In genomic region chr11:46050065-46050464, GRCh38 we compare ENCODE assay signal across 9 cellular contexts.
DNase-seq lines count a peak whose midpoint lies in the region; ATAC-seq and TF ChIP-seq lines count a peak whose summit lies in the region.
"Had no signal": no experiment of that assay in that cellular context is flagged by ENCODE, and none has a peak within 500 bp of the region (broad histone marks: within the 10 kb centered on the region; RNA-seq: fewer than 3 reads in every experiment).

No MANE protein-coding gene starts in this region.

- peak overlapping the region; percentile 48 to 54 for H3K27ac ChIP-seq in SK-N-SH (ENCODE audit: low read depth in 2 of 2, low read length in 1 of 2)
- peak overlapping the region in 8 of 12 donors; percentile 18 to 62 (median 30) for H3K27ac ChIP-seq in heart left ventricle
- peak overlapping the region; percentile 90 for H3K27ac ChIP-seq in trophoblast cell (ENCODE audit: low read depth, low read length)
- H3K27ac ChIP-seq: tibial artery had no signal

- POLR2A ChIA-PET in SK-N-SH (lab: Yijun Ruan, JAX), result no interaction called here

- H3K4me3 ChIP-seq in SK-N-SH (ENCODE audit: low read depth in 2 of 2, low read length in 1 of 2) (no peak overlapping the region), heart left ventricle (no peak overlapping the region), trophoblast cell (ENCODE audit: low read depth, low read length) (no peak overlapping the region)
- H3K4me3 ChIP-seq: tibial artery had no signal

- H3K9me3 ChIP-seq in SK-N-SH (no peaks in the 10 kb centered on the region), heart left ventricle (no peaks in the 10 kb centered on the region), trophoblast cell (ENCODE audit: insufficient read depth, low read depth, low read length) (no peaks in the 10 kb centered on the region)
- H3K9me3 ChIP-seq: tibial artery had no signal

- H3K9me2 ChIP-seq in SK-N-SH, result no peaks in the 10 kb centered on the region

- peaks cover 5% of the 10 kb centered on the region for H3K79me1 ChIP-seq in trophoblast cell (ENCODE audit: low read length)

- H4K91ac ChIP-seq in trophoblast cell (ENCODE audit: low read depth, low read length), result no peak overlapping the region

- H2BK5ac ChIP-seq in trophoblast cell (ENCODE audit: low read depth, low read length, poor library complexity), result no peak overlapping the region

- CTCF ChIA-PET in SK-N-SH (lab: Yijun Ruan, JAX), result interaction anchor here (1.0 to 1.3 kb wide), 2 partner anchors 10 to 85 kb away, joined by 3 read pairs; no protein-coding TSS in a partner anchor

- no peak overlapping the region for H3K14ac ChIP-seq in trophoblast cell (ENCODE audit: low read length)

- no peak overlapping the region for H2BK12ac ChIP-seq in trophoblast cell (ENCODE audit: low read length)

- WGBS in SK-N-SH (ENCODE audit: low lambda C conversion rate), result 61% methylated on average over 4 of the region's 4 CpGs
- WGBS in heart left ventricle, 4 donors, result 10 to 21% (median 17%) methylated on average over 4 of the region's 4 CpGs
- no CpG with 5 or more reads among the region's 4 CpGs for WGBS in trophoblast cell (ENCODE audit: extremely low coverage, insufficient coverage, insufficient read length)

- no peak overlapping the region for H3K18ac ChIP-seq in trophoblast cell (ENCODE audit: low read length)

- H3K27me3 ChIP-seq in SK-N-SH (ENCODE audit: insufficient read depth), result no peaks in the 10 kb centered on the region
- H3K27me3 ChIP-seq in heart left ventricle, result no peaks in the 10 kb centered on the region
- H3K27me3 ChIP-seq in trophoblast cell (ENCODE audit: insufficient read depth, low read length), result no peaks in the 10 kb centered on the region
- H3K27me3 ChIP-seq: tibial artery had no signal

- no peak overlapping the region for H4K12ac ChIP-seq in trophoblast cell (ENCODE audit: low read depth, low read length)

- no peak overlapping the region for H2BK120ac ChIP-seq in trophoblast cell (ENCODE audit: insufficient read depth, low read length, poor library complexity)

- H3K36me3 ChIP-seq in SK-N-SH (replicated peaks in 1 of 2; ENCODE audit: control insufficient read depth in 1 of 2, insufficient read depth in 2 of 2, low read length in 1 of 2) (peaks cover 13 to 17% of the 10 kb centered on the region in 2 experiments), heart left ventricle (peaks cover 0 to 12% (median 4%) of the 10 kb centered on the region in 9 donors), trophoblast cell (ENCODE audit: control insufficient read depth in 1 of 2, insufficient read depth in 2 of 2, low read length in 2 of 2) (no peaks in the 10 kb centered on the region)

- TF ChIP-seq CTCF in SK-N-SH (IDR thresholded peaks at IDR 0.05), result no peak
- no peak for TF ChIP-seq CTCF in heart left ventricle (IDR thresholded peaks at IDR 0.05)

- H4K20me1 ChIP-seq in SK-N-SH (ENCODE audit: insufficient read depth), result peaks cover 10% of the 10 kb centered on the region; the same call in 1 of the 2 replicates

- intact Hi-C loops in heart left ventricle (cut with DNase I), result no loop called here

- ATAC-seq in heart left ventricle, result peak; percentile 16 to 83 (median 72)

- H3K9ac ChIP-seq in SK-N-SH (no peak overlapping the region), trophoblast cell (ENCODE audit: low read length) (no peak overlapping the region)

- H3K4me1 ChIP-seq in SK-N-SH (ENCODE audit: control insufficient read depth in 1 of 2, insufficient read depth in 2 of 2, low read depth in 1 of 2, low read length in 1 of 2) (peaks cover 21 to 27% of the 10 kb centered on the region in 2 experiments), heart left ventricle (peaks cover 4 to 44% (median 33%) of the 10 kb centered on the region in 12 donors), trophoblast cell (ENCODE audit: control insufficient read depth in 1 of 2, insufficient read depth in 2 of 2, low read length in 2 of 2) (peaks cover 10 to 18% of the 10 kb centered on the region in 2 experiments)

- DNase-seq in ELR (ENCODE audit: low read depth), result peak; percentile 75
- no peak for DNase-seq in SK-N-SH
- peak in 1 of 5 donors; percentile 28 for DNase-seq in heart left ventricle
- DNase-seq in trophoblast cell, result peak; percentile 80 to 90
- no peak for DNase-seq in stimulated activated naive CD4-positive, alpha-beta T cell treated with Interleukin-2 at 50 U/mL for 16 hours (lab: John Stamatoyannopoulos, UW)
- no peak for DNase-seq in stimulated activated CD4-positive, alpha-beta T cell treated with anti-CD3 and anti-CD28 coated beads, Interleukin-2, amount 100 ng/mL, for 24 hours
- DNase-seq in NCI-H2196 treated with DMSO at 0.1 percent for 48 hours (lab: John Stamatoyannopoulos, UW; ENCODE audit: unreplicated experiment), result no peak
- no peak for DNase-seq in NCI-H2196 (lab: John Stamatoyannopoulos, UW; ENCODE audit: unreplicated experiment)
- DNase-seq: tibial artery had no signal

- H3K23ac ChIP-seq in trophoblast cell (ENCODE audit: low read length), result no peak overlapping the region

- no peak overlapping the region for H4K8ac ChIP-seq in trophoblast cell (ENCODE audit: low read depth, low read length)

- H3K79me2 ChIP-seq in SK-N-SH (ENCODE audit: insufficient read depth) (no peaks in the 10 kb centered on the region), trophoblast cell (ENCODE audit: control insufficient read depth, insufficient read depth, low read length, poor library complexity) (no peaks in the 10 kb centered on the region)

- no peak for TF ChIP-seq EP300 in SK-N-SH (IDR thresholded peaks at IDR 0.05; ENCODE audit: borderline replicate concordance in 1 of 2, low read depth in 1 of 2, low read length in 1 of 2)

- H3F3A ChIP-seq in SK-N-SH (replicated peaks; ENCODE audit: insufficient read depth), result peaks cover 7% of the 10 kb centered on the region

- no peak for TF ChIP-seq POLR2A in heart left ventricle (IDR thresholded peaks at IDR 0.05)

- TF ChIP-seq RAD21 in SK-N-SH (IDR thresholded peaks at IDR 0.05; ENCODE audit: low read length), result no peak

- H3K4me2 ChIP-seq in SK-N-SH, result peak overlapping the region; percentile 34
- H3K4me2 ChIP-seq in trophoblast cell (ENCODE audit: low read length), result peak overlapping the region; percentile 41

- H2AK5ac ChIP-seq in trophoblast cell (ENCODE audit: low read length), result no peak overlapping the region

- no peak overlapping the region for H3K4ac ChIP-seq in trophoblast cell (ENCODE audit: low read depth, low read length)

- no peak overlapping the region for H2AFZ ChIP-seq in SK-N-SH (ENCODE audit: low read depth)
- no peak overlapping the region for H2AFZ ChIP-seq in trophoblast cell (ENCODE audit: insufficient read depth, low read length, poor library complexity)

TF ChIP-seq in SK-N-SH, 30 proteins besides CTCF, POLR2A, EP300 and RAD21:
- peak; percentile 37; the same call in 1 of the 2 replicates for TF ChIP-seq JUND (IDR thresholded peaks at IDR 0.05)
- peak; percentile 7; the same call in 1 of the 2 replicates for TF ChIP-seq TCF12 (IDR thresholded peaks at IDR 0.05)
- no peak for TF ChIP-seq REST (IDR thresholded peaks at IDR 0.05; ENCODE audit: low read depth, low read length)
- TF ChIP-seq MAX (IDR thresholded peaks at IDR 0.05; ENCODE audit: low read depth), result no peak
- TF ChIP-seq FOXM1 (IDR thresholded peaks at IDR 0.05; ENCODE audit: low read depth), result no peak
- TF ChIP-seq NFIC (IDR thresholded peaks at IDR 0.05; ENCODE audit: borderline replicate concordance), result 0 out of 2 replicates have a peak, but pooled peaks have one; percentile 42
- TF ChIP-seq FOSL2 (IDR thresholded peaks at IDR 0.05; ENCODE audit: borderline replicate concordance, low read depth), result peak; percentile 45; the same call in 1 of the 2 replicates
- no peak for TF ChIP-seq MXI1 (IDR thresholded peaks at IDR 0.05; ENCODE audit: low read depth, low read length)

Comparison
In these comparisons a context has a peak if more than half of its experiments do, and no peak if none do; other contexts are left out.
1. DNase-seq: peak in ELR (single experiment) and trophoblast cell (2 of 2); none in SK-N-SH (single experiment), stimulated activated naive CD4-positive, alpha-beta T cell treated with Interleukin-2 at 50 U/mL for 16 hours (single experiment), stimulated activated CD4-positive, alpha-beta T cell treated with anti-CD3 and anti-CD28 coated beads, Interleukin-2, amount 100 ng/mL, for 24 hours (0 of 2), NCI-H2196 treated with DMSO at 0.1 percent for 48 hours (single experiment) and NCI-H2196 (single experiment).
2. H3K27ac ChIP-seq: peak in every context shown above with its lines; median percentile 90 in trophoblast cell; 51 in SK-N-SH; 30 in heart left ventricle.